In genomic region chr14:88551094-88551870, GRCh38 we compare ENCODE assay signal across 8 cellular contexts. TPM values are rescaled to one million over a fixed set of nuclear protein-coding genes. Genes with fewer than 3 reads are reported as not detected.
DNase-seq lines count a peak whose midpoint lies in the region; ATAC-seq and TF ChIP-seq lines count a peak whose summit lies in the region.

No MANE protein-coding gene starts in this region.

- no peaks in the 10 kb centered on the region for H3K27me3 ChIP-seq in SJSA1 (replicated peaks)
- no peaks in the 10 kb centered on the region for H3K27me3 ChIP-seq in brain microvascular endothelial cell (replicated peaks)
- H3K27me3 ChIP-seq in iPS DF 6.9 (ENCODE audit: control insufficient read depth, insufficient read depth, low read length), result no peaks in the 10 kb centered on the region

- no peaks in the 10 kb centered on the region for H3K9me3 ChIP-seq in SJSA1 (replicated peaks)
- no peaks in the 10 kb centered on the region for H3K9me3 ChIP-seq in iPS DF 6.9 (ENCODE audit: control insufficient read depth, insufficient read depth, low read length)

- peaks cover 59% of the 10 kb centered on the region for H3K36me3 ChIP-seq in SJSA1
- H3K36me3 ChIP-seq in brain microvascular endothelial cell (replicated peaks), result peaks cover 26% of the 10 kb centered on the region
- no peaks in the 10 kb centered on the region; the same call in 1 of the 2 replicates for H3K36me3 ChIP-seq in iPS DF 6.9 (ENCODE audit: control insufficient read depth, insufficient read depth, low read length)

- DNase-seq in CD1c-positive myeloid dendritic cell (ENCODE audit: extremely low spot score), result peak; percentile 76
- peak; percentile 55 to 68 for DNase-seq in SJSA1 (ENCODE audit: low read depth in 1 of 2, low spot score in 2 of 2)
- peak; percentile 70 for DNase-seq in brain microvascular endothelial cell
- no peak for DNase-seq in iPS DF 6.9 (ENCODE audit: low read depth, low spot score)
- peak; percentile 48 for DNase-seq in pulmonary artery endothelial cell (ENCODE audit: low read depth, low spot score)
- DNase-seq in GDM1 (lab: John Stamatoyannopoulos, UW), result no peak

- H3K27ac ChIP-seq in SJSA1 (no peak overlapping the region), brain microvascular endothelial cell (peak overlapping the region; percentile 12), iPS DF 6.9 (ENCODE audit: low read length) (no peak overlapping the region)

- ATAC-seq in HG02678 (IDR thresholded peaks at IDR 0.05; ENCODE audit: unreplicated experiment), result peak; percentile 48
- no peak for ATAC-seq in GM21528 (IDR thresholded peaks at IDR 0.05; ENCODE audit: low FRiP score, unreplicated experiment)

- peaks cover 32% of the 10 kb centered on the region for H3K4me1 ChIP-seq in SJSA1 (replicated peaks)
- peaks cover 2% of the 10 kb centered on the region; the same call in 1 of the 2 replicates for H3K4me1 ChIP-seq in iPS DF 6.9 (ENCODE audit: control insufficient read depth, insufficient read depth, low read length)

- in situ Hi-C loops in brain microvascular endothelial cell (cut with HindIII; ENCODE audit: low pct_ligation_motif_present, low sequenced_read_pairs), result no loop called here

- WGBS in iPS DF 6.9 (ENCODE audit: insufficient coverage, insufficient read length), result no CpG with 5 or more reads among the region's 50 CpGs

- TF ChIP-seq CTCF in brain microvascular endothelial cell (IDR thresholded peaks at IDR 0.05; ENCODE audit: low read depth, low read length, missing control alignments), result peak; percentile 52

- H3K4me3 ChIP-seq in SJSA1, result peak overlapping the region; percentile 39
- peak overlapping the region; percentile 76 for H3K4me3 ChIP-seq in brain microvascular endothelial cell (ENCODE audit: low read depth, low read length)
- peak overlapping the region; percentile 78; the same call in 1 of the 2 replicates for H3K4me3 ChIP-seq in iPS DF 6.9 (ENCODE audit: low read length)

RNA-seq across cellular contexts. Expression of gene PTPN21, which starts 3.5 kb away (rescaled TPM):
- 8.5 and 16.1 TPM in 2 replicates for total RNA-seq in SJSA1 (2014; rRNA removed; shearing (Covaris generic))
- total RNA-seq in pulmonary artery endothelial cell, result 4.7 and 7.9 TPM in 2 replicates

RNA-seq across cellular contexts. Expression of gene ZC3H14, which starts 11.6 kb away (rescaled TPM):
- total RNA-seq in SJSA1 (2014; rRNA removed; shearing (Covaris generic)), result 54.8 and 86.1 TPM in 2 replicates
- total RNA-seq in pulmonary artery endothelial cell, result 53.2 and 77.9 TPM in 2 replicates

Comparison
In these comparisons a context has a peak if more than half of its experiments do, and no peak if none do; other contexts are left out.
1. DNase-seq: peak in CD1c-positive myeloid dendritic cell (single experiment), SJSA1 (2 of 2), brain microvascular endothelial cell (single experiment) and pulmonary artery endothelial cell (single experiment); none in iPS DF 6.9 (single experiment) and GDM1 (single experiment).
2. Peak in every context shown above with its lines, with median percentiles within 50 percentile points of each other: H3K4me3 ChIP-seq.